In genomic region chr15:101167791-101168462, GRCh38 we compare ENCODE assay signal across 8 cellular contexts.
DNase-seq lines count a peak whose midpoint lies in the region; ATAC-seq, FAIRE-seq and TF ChIP-seq lines count a peak whose summit lies in the region.

No MANE protein-coding gene starts in this region.

- POLR2A ChIA-PET in CD8-positive, alpha-beta T cell (lab: Charles Lee): no interaction called here
- POLR2A ChIA-PET in WTC11 (lab: Charles Lee): interaction anchor here (0.6 kb wide), 1 partner anchor 32 kb away, joined by 3 read pairs; no protein-coding TSS in a partner anchor

- H3K36me3 Mint-ChIP-seq in CD8-positive, alpha-beta T cell: peaks cover 12% of the 10 kb centered on the region
- peaks cover 41% of the 10 kb centered on the region for H3K36me3 Mint-ChIP-seq in WTC11

- peaks cover 17% of the 10 kb centered on the region for H3K4me1 Mint-ChIP-seq in CD8-positive, alpha-beta T cell (ENCODE audit: low read depth)
- peaks cover 18% of the 10 kb centered on the region for H3K4me1 Mint-ChIP-seq in WTC11

- peak; percentile 95 for ATAC-seq in CD8-positive, alpha-beta T cell
- ATAC-seq in HG03342 (IDR thresholded peaks at IDR 0.05; ENCODE audit: unreplicated experiment) (peak; percentile 53), WTC11 (peak; percentile 28; the same call in 1 of the 2 replicates)

- H3K27me3 ChIP-seq in CD8-positive, alpha-beta T cell (ENCODE audit: insufficient read depth, low read length): no peaks in the 10 kb centered on the region

- H3K27me3 Mint-ChIP-seq in CD8-positive, alpha-beta T cell (ENCODE audit: low read depth): no peaks in the 10 kb centered on the region
- H3K27me3 Mint-ChIP-seq in WTC11 (ENCODE audit: low read depth): peaks cover 21% of the 10 kb centered on the region

- CTCF ChIA-PET in CD8-positive, alpha-beta T cell (lab: Charles Lee): interaction anchor here (0.9 to 1.9 kb wide), 5 partner anchors 8 to 160 kb away, joined by 3 to 6 read pairs (median 3); no protein-coding TSS in a partner anchor
- CTCF ChIA-PET in WTC11 (lab: Charles Lee): no interaction called here

- FAIRE-seq in GM12892 (lab: Jason Lieb, UNC): no peak

- peaks cover 16% of the 10 kb centered on the region for H3K4me1 ChIP-seq in CD8-positive, alpha-beta T cell (ENCODE audit: insufficient read depth, low read length)

- peaks cover 8% of the 10 kb centered on the region for H3K9me3 ChIP-seq in CD8-positive, alpha-beta T cell (ENCODE audit: low read length)

- H3K36me3 ChIP-seq in CD8-positive, alpha-beta T cell (ENCODE audit: insufficient read depth, low read length): no peaks in the 10 kb centered on the region

- no peak for TF ChIP-seq CTCF in CD8-positive, alpha-beta T cell (IDR thresholded peaks at IDR 0.05)
- no peak for TF ChIP-seq CTCF in WTC11 (IDR thresholded peaks at IDR 0.05)

- no peak overlapping the region for H3K27ac ChIP-seq in CD8-positive, alpha-beta T cell (ENCODE audit: low read depth, low read length)
- peak overlapping the region; percentile 85 for H3K27ac ChIP-seq in caudate nucleus (ENCODE audit: low read depth, low read length)

- no peak overlapping the region for H3K4me3 ChIP-seq in CD8-positive, alpha-beta T cell (ENCODE audit: low read depth, low read length)

- intact Hi-C loops in CD8-positive, alpha-beta T cell (cut with DNase I, micrococcal nuclease): loop anchor here in 1 of 2 experiments (1.0 to 5.0 kb wide), 2 partner anchors 27 to 74 kb away; no protein-coding TSS in a partner anchor

- DNase-seq in CD8-positive, alpha-beta T cell: peak in 6 of 7 experiments; percentile 40 to 72 (median 58)
- DNase-seq in WTC11 (ENCODE audit: low spot score) (no peak), caudate nucleus (lab: John Stamatoyannopoulos, UW) (peak in 7 of 61 donors; percentile 9 to 52 (median 25)), medulla oblongata (ENCODE audit: extremely low spot score) (peak; percentile 56), iPS-NIHi11 (ENCODE audit: low spot score) (no peak), GM12892 (ENCODE audit: insufficient read length) (no peak)
- peak; percentile 83 for DNase-seq in stimulated activated CD8-positive, alpha-beta memory T cell treated with anti-CD3 and anti-CD28 coated beads, Interleukin-4, amount 100 ng/mL, for 48 hours

- no peak for TF ChIP-seq POLR2A in GM12892 (IDR thresholded peaks at IDR 0.05; ENCODE audit: low read depth, low read length)

- peak overlapping the region; percentile 49 for H3K27ac Mint-ChIP-seq in CD8-positive, alpha-beta T cell
- H3K27ac Mint-ChIP-seq in WTC11: no peak overlapping the region; the same call in 1 of the 2 replicates

- peaks cover 26% of the 10 kb centered on the region for H3K9me3 Mint-ChIP-seq in CD8-positive, alpha-beta T cell
- H3K9me3 Mint-ChIP-seq in WTC11: peaks cover 41% of the 10 kb centered on the region

- H3K4me3 Mint-ChIP-seq in CD8-positive, alpha-beta T cell: peak overlapping the region; percentile 47
- H3K4me3 Mint-ChIP-seq in WTC11: no peak overlapping the region

TF ChIP-seq in WTC11, 78 proteins besides CTCF, POLR2A, EP300 and RAD21 (continues in another document):
- TF ChIP-seq ETV6 (CRISPR knock-in tag; IDR thresholded peaks at IDR 0.05): no peak
- TF ChIP-seq HMGA2 (CRISPR knock-in tag; IDR thresholded peaks at IDR 0.05): no peak
- no peak for TF ChIP-seq ZNF512 (CRISPR knock-in tag; IDR thresholded peaks at IDR 0.05; ENCODE audit: borderline replicate concordance)
- TF ChIP-seq ZNF281 (CRISPR knock-in tag; IDR thresholded peaks at IDR 0.05): no peak
- no peak for TF ChIP-seq ARID4B (CRISPR knock-in tag; IDR thresholded peaks at IDR 0.05; ENCODE audit: borderline replicate concordance)
- TF ChIP-seq ZNF671 (CRISPR knock-in tag; IDR thresholded peaks at IDR 0.05): no peak
- TF ChIP-seq ESRRA (CRISPR knock-in tag; IDR thresholded peaks at IDR 0.05; ENCODE audit: borderline replicate concordance): no peak
- TF ChIP-seq RORB (CRISPR knock-in tag; IDR thresholded peaks at IDR 0.05): no peak
- TF ChIP-seq ZNF423 (CRISPR knock-in tag; IDR thresholded peaks at IDR 0.05): no peak
- no peak for TF ChIP-seq CDX4 (CRISPR knock-in tag; IDR thresholded peaks at IDR 0.05; ENCODE audit: borderline replicate concordance)

Comparison
In these comparisons a context has a peak if more than half of its experiments do, and no peak if none do; other contexts are left out.
1. ATAC-seq: peak in every context shown above with its lines; median percentile 95 in CD8-positive, alpha-beta T cell; 53 in HG03342; 28 in WTC11.
2. DNase-seq: peak in CD8-positive, alpha-beta T cell (6 of 7), medulla oblongata (single experiment) and stimulated activated CD8-positive, alpha-beta memory T cell treated with anti-CD3 and anti-CD28 coated beads, Interleukin-4, amount 100 ng/mL, for 48 hours (single experiment); none in WTC11 (single experiment), iPS-NIHi11 (single experiment) and GM12892 (single experiment).